In genomic region chr1:3631330-3631729, GRCh38 we compare ENCODE assay signal across 32 cellular contexts. TPM values are rescaled to one million over a fixed set of nuclear protein-coding genes. Genes with fewer than 3 reads are reported as not detected.
DNase-seq lines count a peak whose midpoint lies in the region; ATAC-seq and TF ChIP-seq lines count a peak whose summit lies in the region.
"Had no signal": no experiment of that assay in that cellular context is flagged by ENCODE, and none has a peak within 500 bp of the region (broad histone marks: within the 10 kb centered on the region; RNA-seq: fewer than 3 reads in every experiment).

No MANE protein-coding gene starts in this region.

- no peak overlapping the region for H3K4me3 Mint-ChIP-seq in chondrocyte (ENCODE audit: unreplicated experiment)
- H3K4me3 Mint-ChIP-seq: activated CD4-positive, alpha-beta T cell treated with anti-CD3 and anti-CD28 coated beads for 36 hours; activated naive CD4-positive, alpha-beta T cell treated with anti-CD3 and anti-CD28 coated beads, Interleukin-2, amount 50 U/mL, for 24 hours; CD14-positive monocyte; natural killer cell; stimulated activated effector memory CD8-positive, alpha-beta T cell treated with anti-CD3 and anti-CD28 coated beads, Interleukin-12 subunit alpha, Interleukin-12 subunit beta, amount 100 ng/mL, for 72 hours; T-helper 2 cell treated with Interferon-gamma antibody and Interleukin-4, amounts not matched to agents 5 μg/mL and 100 μg/mL, for 36 hours; type B pancreatic cell had no signal

- peaks cover 21% of the 10 kb centered on the region for H3K36me3 Mint-ChIP-seq in chondrocyte (ENCODE audit: low read depth)
- H3K36me3 Mint-ChIP-seq: type B pancreatic cell had no signal

- no peaks in the 10 kb centered on the region for H3K9me3 Mint-ChIP-seq in chondrocyte (ENCODE audit: low read depth)
- H3K9me3 Mint-ChIP-seq: activated naive CD4-positive, alpha-beta T cell treated with anti-CD3 and anti-CD28 coated beads, Interleukin-2, amount 50 U/mL, for 24 hours; activated T-helper 2 cell treated with anti-CD3 and anti-CD28 coated beads, Interferon-gamma antibody, Interleukin-2, Interleukin-4, amounts not matched to agents 10 μg/mL and 5 μg/mL and 100 μg/mL, durations not matched to agents 14 hours and 24 hours and 36 hours; CD14-positive monocyte; natural killer cell; stimulated activated effector memory CD8-positive, alpha-beta T cell treated with anti-CD3 and anti-CD28 coated beads, Interleukin-12 subunit alpha, Interleukin-12 subunit beta, amount 100 ng/mL, for 72 hours; T-helper 2 cell treated with Interferon-gamma antibody and Interleukin-4, amounts not matched to agents 5 μg/mL and 100 μg/mL, for 36 hours; type B pancreatic cell had no signal

- peaks cover under 1% of the 10 kb centered on the region for H3K4me1 Mint-ChIP-seq in chondrocyte (ENCODE audit: low read depth)
- H3K4me1 Mint-ChIP-seq: activated CD4-positive, alpha-beta T cell treated with anti-CD3 and anti-CD28 coated beads for 36 hours had no signal

- no peaks in the 10 kb centered on the region for H3K27me3 Mint-ChIP-seq in chondrocyte (ENCODE audit: low read depth)
- H3K27me3 Mint-ChIP-seq: activated CD4-positive, alpha-beta T cell treated with anti-CD3 and anti-CD28 coated beads for 36 hours; activated naive CD4-positive, alpha-beta T cell treated with anti-CD3 and anti-CD28 coated beads, Interleukin-2, amount 50 U/mL, for 24 hours; type B pancreatic cell had no signal

- TF ChIP-seq CTCF in chondrocyte (IDR thresholded peaks at IDR 0.05), result no peak

- ATAC-seq in left lobe of liver, result peak; percentile 16
- ATAC-seq in GM18873 (IDR thresholded peaks at IDR 0.05; ENCODE audit: low FRiP score, unreplicated experiment), result no peak
- no peak for ATAC-seq in GM18517 (IDR thresholded peaks at IDR 0.05; ENCODE audit: unreplicated experiment)
- ATAC-seq: activated CD4-positive, alpha-beta T cell treated with anti-CD3 and anti-CD28 coated beads for 36 hours; mucosa of descending colon; natural killer cell; PC-3; psoas muscle; stimulated activated effector memory CD8-positive, alpha-beta T cell treated with anti-CD3 and anti-CD28 coated beads, Interleukin-12 subunit alpha, Interleukin-12 subunit beta, amount 100 ng/mL, for 72 hours had no signal

- no peak overlapping the region for H3K27ac Mint-ChIP-seq in chondrocyte (ENCODE audit: unreplicated experiment)
- H3K27ac Mint-ChIP-seq: activated CD4-positive, alpha-beta T cell treated with anti-CD3 and anti-CD28 coated beads for 36 hours; activated naive CD4-positive, alpha-beta T cell treated with anti-CD3 and anti-CD28 coated beads, Interleukin-2, amount 50 U/mL, for 24 hours; activated T-helper 2 cell treated with anti-CD3 and anti-CD28 coated beads, Interferon-gamma antibody, Interleukin-2, Interleukin-4, amounts not matched to agents 10 μg/mL and 5 μg/mL and 100 μg/mL, durations not matched to agents 14 hours and 24 hours and 36 hours; CD14-positive monocyte; natural killer cell; T-helper 2 cell treated with Interferon-gamma antibody and Interleukin-4, amounts not matched to agents 5 μg/mL and 100 μg/mL, for 36 hours; type B pancreatic cell had no signal

- peak; percentile 65 for DNase-seq in NCI-H82 (lab: John Stamatoyannopoulos, UW)
- no peak for DNase-seq in NCI-H82 treated with DMSO at 0.1 percent for 48 hours (lab: John Stamatoyannopoulos, UW; ENCODE audit: unreplicated experiment)
- peak; percentile 86 for DNase-seq in chondrocyte (ENCODE audit: low spot score)
- no peak for DNase-seq in left lobe of liver (ENCODE audit: low spot score)
- DNase-seq in mesenteric fat pad (ENCODE audit: low spot score), result no peak
- no peak for DNase-seq in hippocampal formation (lab: John Stamatoyannopoulos, UW)
- DNase-seq: 8988T; activated CD4-positive, alpha-beta T cell treated with anti-CD3 and anti-CD28 coated beads for 36 hours; amniotic stem cell; Caco-2; DMS53; effector CD4-positive, alpha-beta T cell; foreskin fibroblast; head of caudate nucleus; KBM-7; natural killer cell; NCI-H1092 treated with DMSO at 0.1 percent for 48 hours; NCI-H187; PC-3; psoas muscle; SHP77 had no signal

RNA-seq across cellular contexts. Expression of gene TPRG1L, which starts 6.5 kb away (rescaled TPM):
- total RNA-seq in chondrocyte (52.5 to 53.7 TPM (median 53.6 TPM) in 3 replicates), left lobe of liver (49.9 TPM), mesenteric fat pad (54.0 TPM)

RNA-seq across cellular contexts. Expression of gene WRAP73, which starts 18.6 kb away (rescaled TPM):
- total RNA-seq in chondrocyte (12.6 to 17.6 TPM (median 15.5 TPM) in 3 replicates), left lobe of liver (8.9 TPM), mesenteric fat pad (14.8 TPM)

RNA-seq across cellular contexts. Expression of gene MEGF6, which starts 20.0 kb away (rescaled TPM):
- total RNA-seq in chondrocyte, result 185 to 332 TPM (median 328 TPM) in 3 replicates
- 6.9 TPM for total RNA-seq in left lobe of liver
- 61.1 TPM for total RNA-seq in mesenteric fat pad

RNA-seq across cellular contexts. Expression of gene TP73, which starts 21.0 kb away (rescaled TPM):
- total RNA-seq in chondrocyte (0.05 to 0.58 TPM in 2 of 3 replicates, not detected in the other), left lobe of liver (0.08 TPM), mesenteric fat pad (not detected)
- total RNA-seq: epithelial cell of proximal tubule, omental fat pad had no signal

Comparison
In these comparisons a context has a peak if more than half of its experiments do, and no peak if none do; other contexts are left out.
1. DNase-seq: peak in NCI-H82 (single experiment) and chondrocyte (single experiment); none in NCI-H82 treated with DMSO at 0.1 percent for 48 hours (single experiment), left lobe of liver (single experiment), mesenteric fat pad (single experiment) and hippocampal formation (0 of 2).